Comparison of ENCODE assay signal across 20 cellular contexts in genomic region chr4:88702780-88703179, GRCh38. TPM values are rescaled to one million over a fixed set of nuclear protein-coding genes. Genes with fewer than 3 reads are reported as not detected.
A peak's percentile ranks its signal among the peaks of the same experiment; 100 is the strongest.
DNase-seq lines count a peak whose midpoint lies in the region; ATAC-seq, FAIRE-seq and TF ChIP-seq lines count a peak whose summit lies in the region.
"Had no signal": no experiment of that assay in that cellular context is flagged by ENCODE, and none has a peak within 500 bp of the region (broad histone marks: within the 10 kb centered on the region; RNA-seq: fewer than 3 reads in every experiment).

No MANE protein-coding gene starts in this region.

- no peak overlapping the region for H3K18ac ChIP-seq in IMR-90 (ENCODE audit: low read depth, low read length)

- H3K4me1 Mint-ChIP-seq in CD4-positive, alpha-beta T cell (ENCODE audit: low read depth): peaks cover 12% of the 10 kb centered on the region
- peaks cover 7 to 9% of the 10 kb centered on the region in 2 donors for H3K4me1 Mint-ChIP-seq in natural killer cell treated with Interleukin-12 subunit alpha and Interleukin-12 subunit beta and Interleukin-15 and Interleukin-18, amount 100 ng/mL, for 72 hours (ENCODE audit: low read depth in 2 of 2)

- no peak overlapping the region for H3K23ac ChIP-seq in IMR-90 (ENCODE audit: low read depth, low read length)

- H3K9me1 ChIP-seq in IMR-90 (ENCODE audit: insufficient read depth, low read length) (peaks cover 4% of the 10 kb centered on the region; the same call in 1 of the 2 replicates), K562 (ENCODE audit: control insufficient read depth, insufficient read depth, low read length) (no peaks in the 10 kb centered on the region)

- no peak overlapping the region for H3K4me3 Mint-ChIP-seq in CD4-positive, alpha-beta T cell
- H3K4me3 Mint-ChIP-seq in natural killer cell treated with Interleukin-12 subunit alpha and Interleukin-12 subunit beta and Interleukin-15 and Interleukin-18, amount 100 ng/mL, for 72 hours: no peak overlapping the region
- H3K4me3 Mint-ChIP-seq: CD4-positive, CD25-positive, alpha-beta regulatory T cell; HFFc6 had no signal

- no peak for TF ChIP-seq EP300 in K562 (IDR thresholded peaks at IDR 0.05; ENCODE audit: low read length)

- dilution Hi-C loops in IMR-90 (cut with HindIII; ENCODE audit: low sequenced_read_pairs, unreplicated experiment): no loop called here

- no peak overlapping the region for H3K27ac ChIP-seq in CD4-positive, alpha-beta T cell (ENCODE audit: low read depth, low read length)
- no peak overlapping the region for H3K27ac ChIP-seq in IMR-90 (ENCODE audit: insufficient read depth, low read length)
- no peak overlapping the region for H3K27ac ChIP-seq in K562 (ENCODE audit: extremely low read depth, low read depth, low read length)

- no peaks in the 10 kb centered on the region for H3K27me3 Mint-ChIP-seq in CD4-positive, alpha-beta T cell
- H3K27me3 Mint-ChIP-seq in natural killer cell treated with Interleukin-12 subunit alpha and Interleukin-12 subunit beta and Interleukin-15 and Interleukin-18, amount 100 ng/mL, for 72 hours: no peaks in the 10 kb centered on the region
- H3K27me3 Mint-ChIP-seq: CD4-positive, CD25-positive, alpha-beta regulatory T cell had no signal

- no peak for FAIRE-seq in K562 (lab: Jason Lieb, UNC)
- FAIRE-seq: HepG2 had no signal

- in situ Hi-C loops in IMR-90 (cut with MboI; ENCODE audit: low sequenced_read_pairs) (no loop called here), K562 (cut with MboI) (no loop called here)

- H3K36me3 ChIP-seq in IMR-90 (ENCODE audit: control insufficient read depth, insufficient read depth, low read length): no peaks in the 10 kb centered on the region; the same call in 1 of the 2 replicates
- H3K36me3 ChIP-seq in K562 (ENCODE audit: control insufficient read depth, insufficient read depth, low read length): no peaks in the 10 kb centered on the region
- H3K36me3 ChIP-seq: BE2C had no signal

- H4K20me1 ChIP-seq in IMR-90 (ENCODE audit: insufficient read depth, low read length) (no peaks in the 10 kb centered on the region), K562 (replicated peaks; ENCODE audit: control insufficient read depth, insufficient read depth, low read length) (no peaks in the 10 kb centered on the region)

- DNase-seq in CD4-positive, alpha-beta T cell: no peak
- peak; percentile 23 for DNase-seq in IMR-90
- peak; percentile 19 for DNase-seq in UCSD-AML1 (lab: John Stamatoyannopoulos, UW; ENCODE audit: unreplicated experiment)
- DNase-seq in K562 (ENCODE audit: extremely low read depth in 1 of 4, low spot score in 3 of 4): peak in 1 of 4 experiments; percentile 56
- no peak for DNase-seq in NCI-H748 treated with DMSO at 0.1 percent for 48 hours (lab: John Stamatoyannopoulos, UW)
- no peak for DNase-seq in KG1 (lab: John Stamatoyannopoulos, UW)
- no peak for DNase-seq in natural killer cell treated with Interleukin-12 subunit alpha and Interleukin-12 subunit beta and Interleukin-15 and Interleukin-18, amount 100 ng/mL, for 72 hours (ENCODE audit: low spot score)
- no peak for DNase-seq in AG08395 (ENCODE audit: low spot score)
- DNase-seq: 8988T; BE2C; C1 segment of cervical spinal cord; CD4-positive, CD25-positive, alpha-beta regulatory T cell; DMS53; DND-41; GDM1; GOT3; H7; HFFc6 had no signal

- POLR2A ChIA-PET in CD4-positive, alpha-beta T cell (lab: Charles Lee): no interaction called here
- POLR2A ChIA-PET in IMR-90 (lab: Charles Lee; ENCODE audit: unreplicated experiment): no interaction called here
- POLR2A ChIA-PET in K562 (lab: Yijun Ruan, JAX): interaction anchor here (0.6 to 0.8 kb wide), 2 partner anchors 11 to 61 kb away, joined by 3 read pairs; no protein-coding TSS in a partner anchor

- peak overlapping the region; percentile 9 for H3K27ac Mint-ChIP-seq in CD4-positive, alpha-beta T cell
- no peak overlapping the region for H3K27ac Mint-ChIP-seq in natural killer cell treated with Interleukin-12 subunit alpha and Interleukin-12 subunit beta and Interleukin-15 and Interleukin-18, amount 100 ng/mL, for 72 hours
- H3K27ac Mint-ChIP-seq: HFFc6 had no signal

- H3K4me3 ChIP-seq in IMR-90 (ENCODE audit: insufficient read depth, low read depth, low read length): no peak overlapping the region
- no peak overlapping the region for H3K4me3 ChIP-seq in K562

- CTCF ChIA-PET in CD4-positive, alpha-beta T cell (lab: Charles Lee): no interaction called here
- CTCF ChIA-PET in IMR-90 (lab: Yijun Ruan, JAX) (interaction anchor here (1.1 kb wide), 1 partner anchor 347 kb away, joined by 5 read pairs; no protein-coding TSS in a partner anchor), K562 (lab: Yijun Ruan, JAX; ENCODE audit: low intra/inter-chr PET ratio) (no interaction called here)

- TF ChIP-seq POLR2A in IMR-90 (IDR thresholded peaks at IDR 0.05; ENCODE audit: low read depth, low read length) (no peak), K562 (conservative IDR thresholded peaks at IDR 0.05) (no peak)

- TF ChIP-seq CTCF in CD4-positive, alpha-beta T cell (IDR thresholded peaks at IDR 0.05): no peak
- TF ChIP-seq CTCF in IMR-90 (conservative IDR thresholded peaks at IDR 0.05; ENCODE audit: low read depth, low read length) (no peak), K562 (IDR thresholded peaks at IDR 0.05 in 2 of 3, conservative IDR thresholded peaks at IDR 0.05 in 1 of 3; ENCODE audit: insufficient read depth in 2 of 3, low read depth in 1 of 3, low read length in 3 of 3) (no peak)

- no peak for TF ChIP-seq RAD21 in IMR-90 (IDR thresholded peaks at IDR 0.05; ENCODE audit: low read length)
- no peak for TF ChIP-seq RAD21 in K562 (CRISPR knock-in tag; conservative IDR thresholded peaks at IDR 0.05 in 1 of 2, IDR thresholded peaks at IDR 0.05 in 1 of 2)

- no peak overlapping the region for H2AK9ac ChIP-seq in IMR-90 (replicated peaks; ENCODE audit: low read depth, low read length, poor library complexity)

- intact Hi-C loops in CD4-positive, alpha-beta T cell (cut with DNase I, micrococcal nuclease): no loop called here
- intact Hi-C loops in IMR-90 (cut with micrococcal nuclease): no loop called here
- intact Hi-C loops in K562 (cut with micrococcal nuclease): loop anchor here (5.0 kb wide), 1 partner anchor 105 kb away; no protein-coding TSS in a partner anchor

- BruUV-seq in IMR-90 (replicated peaks; lab: Mats Ljungman, UMichigan) (no TSS peak), K562 (replicated peaks; lab: Mats Ljungman, UMichigan) (no TSS peak)

- H2BK5ac ChIP-seq in IMR-90 (ENCODE audit: low read depth, low read length, poor library complexity, severe bottlenecking): no peak overlapping the region

- peaks cover 86% of the 10 kb centered on the region for H3K36me3 Mint-ChIP-seq in CD4-positive, alpha-beta T cell (ENCODE audit: low read depth)
- peaks cover 9% of the 10 kb centered on the region for H3K36me3 Mint-ChIP-seq in natural killer cell treated with Interleukin-12 subunit alpha and Interleukin-12 subunit beta and Interleukin-15 and Interleukin-18, amount 100 ng/mL, for 72 hours

- H3K79me2 ChIP-seq in K562 (ENCODE audit: control insufficient read depth, insufficient read depth, low read length): no peaks in the 10 kb centered on the region

- H2AK5ac ChIP-seq in IMR-90 (ENCODE audit: low read depth, low read length): no peak overlapping the region

- no peak overlapping the region for H3K4ac ChIP-seq in IMR-90 (ENCODE audit: low read depth, low read length)

- H3K9me3 ChIP-seq in CD4-positive, alpha-beta T cell (ENCODE audit: control insufficient read depth, low read length): no peaks in the 10 kb centered on the region
- H3K9me3 ChIP-seq in IMR-90 (ENCODE audit: control insufficient read depth, insufficient read depth, low read length) (no peaks in the 10 kb centered on the region), K562 (replicated peaks; ENCODE audit: control insufficient read depth, insufficient read depth, low read depth, low read length) (no peaks in the 10 kb centered on the region)
- H3K9me3 ChIP-seq: BE2C had no signal

- no peak overlapping the region for H2BK15ac ChIP-seq in IMR-90 (ENCODE audit: low read depth, low read length)

- no peak for ATAC-seq in CD4-positive, alpha-beta T cell (ENCODE audit: poor library complexity)
- ATAC-seq in IMR-90 (ENCODE audit: low read depth): no peak
- ATAC-seq in K562: no peak
- no peak for ATAC-seq in natural killer cell treated with Interleukin-12 subunit alpha and Interleukin-12 subunit beta and Interleukin-15 and Interleukin-18, amount 100 ng/mL, for 72 hours
- ATAC-seq: HCT116, HepG2 had no signal

- H2AFZ ChIP-seq in IMR-90 (replicated peaks; ENCODE audit: low read length, poor library complexity): no peak overlapping the region
- no peak overlapping the region for H2AFZ ChIP-seq in K562 (ENCODE audit: low read depth, low read length)

- no peak overlapping the region for H2BK120ac ChIP-seq in IMR-90 (ENCODE audit: low read depth, low read length)

- H3K9ac ChIP-seq in IMR-90 (ENCODE audit: low read depth, low read length) (no peak overlapping the region), K562 (ENCODE audit: insufficient read depth in 1 of 2, low read depth in 2 of 2, low read length in 2 of 2) (no peak overlapping the region)

- no peak overlapping the region for H3K56ac ChIP-seq in IMR-90 (ENCODE audit: extremely low read depth, insufficient read depth, low read length)

- H3K79me1 ChIP-seq in IMR-90 (ENCODE audit: low read depth in 1 of 2, low read length in 2 of 2): no peaks in the 10 kb centered on the region

- peaks cover 10% of the 10 kb centered on the region for H3K4me1 ChIP-seq in IMR-90 (ENCODE audit: control insufficient read depth, insufficient read depth, low read length)
- H3K4me1 ChIP-seq in K562 (replicated peaks in 1 of 2; ENCODE audit: control insufficient read depth in 2 of 2, insufficient read depth in 2 of 2, low read length in 2 of 2): peaks cover 8 to 10% of the 10 kb centered on the region in 2 experiments; a peak in 4 of 5 replicates
- H3K4me1 ChIP-seq: BE2C had no signal

- H3K27me3 ChIP-seq in CD4-positive, alpha-beta T cell (ENCODE audit: control insufficient read depth, insufficient read depth, low read length): no peaks in the 10 kb centered on the region
- H3K27me3 ChIP-seq in IMR-90 (ENCODE audit: control insufficient read depth, insufficient read depth, low read length): no peaks in the 10 kb centered on the region
- no peaks in the 10 kb centered on the region for H3K27me3 ChIP-seq in K562 (ENCODE audit: control insufficient read depth in 2 of 2, insufficient read depth in 2 of 2, low read length in 2 of 2)
- H3K27me3 ChIP-seq: BE2C had no signal

- no peak overlapping the region for H4K8ac ChIP-seq in IMR-90 (ENCODE audit: low read depth in 2 of 2, low read length in 2 of 2)

- no peak overlapping the region for H4K91ac ChIP-seq in IMR-90 (ENCODE audit: insufficient read depth, low read depth, low read length)

- 0% methylated on average over 1 of the region's 2 CpGs; no CpG with 5 or more reads in 1 of the 2 experiments for WGBS in IMR-90 (ENCODE audit: extremely low coverage in 2 of 2, insufficient read length in 1 of 2), 2 experiments
- 0% methylated on average over 2 of the region's 2 CpGs for WGBS in K562 (ENCODE audit: insufficient coverage, low coverage, missing lambda C conversion rate)

- no peak overlapping the region for H4K5ac ChIP-seq in IMR-90 (ENCODE audit: low read depth, low read length)

- no peaks in the 10 kb centered on the region for H3K9me3 Mint-ChIP-seq in CD4-positive, alpha-beta T cell
- H3K9me3 Mint-ChIP-seq in natural killer cell treated with Interleukin-12 subunit alpha and Interleukin-12 subunit beta and Interleukin-15 and Interleukin-18, amount 100 ng/mL, for 72 hours: peaks cover 3% of the 10 kb centered on the region
- H3K9me3 Mint-ChIP-seq: CD4-positive, CD25-positive, alpha-beta regulatory T cell; HFFc6 had no signal

- H2BK20ac ChIP-seq in IMR-90 (ENCODE audit: low read depth, low read length): no peak overlapping the region

- H3K14ac ChIP-seq in IMR-90 (replicated peaks; ENCODE audit: low read depth, low read length): no peak overlapping the region

- H3K4me2 ChIP-seq in IMR-90 (ENCODE audit: low read depth, low read length) (no peak overlapping the region), K562 (ENCODE audit: insufficient read depth, low read length) (no peak overlapping the region)

RNA-seq across cellular contexts. Expression of gene NAP1L5, which starts 5.2 kb away (rescaled TPM):
- 10 to 100 TPM; 17.3 to 17.9 TPM for total RNA-seq in CD4-positive, alpha-beta T cell
- total RNA-seq in IMR-90 (2012; rRNA removed): 3.9 and 5.6 TPM in 2 replicates
- 5.3 and 6.0 TPM in 2 replicates for polyA plus RNA-seq in IMR-90 (2012; rRNA removed)
- polyA plus RNA-seq in IMR-90 (2012; cell fraction: cytosol; rRNA removed): 2.1 and 2.9 TPM in 2 replicates
- 0.71 and 2.5 TPM in 2 replicates for polyA plus RNA-seq in IMR-90 (2012; cell fraction: nucleus; rRNA removed; ENCODE audit: low replicate concordance)
- 1.1 and 3.9 TPM in 2 replicates for total RNA-seq in K562 (2011; cell fraction: chromatin; rRNA removed; ENCODE audit: low replicate concordance)
- 0.92 and 1.0 TPM in 2 replicates for total RNA-seq in K562 (2011; cell fraction: nucleolus; rRNA removed)
- total RNA-seq in K562 (2011; cell fraction: nucleoplasm; rRNA removed): 2.2 and 2.9 TPM in 2 replicates
- total RNA-seq in K562 (2014; rRNA removed): 6.5 and 7.1 TPM in 2 replicates
- total RNA-seq in K562 (2014; rRNA removed; fragmentation: Illumina TruSeq; extraction: Trizol): 7.2 and 8.0 TPM in 2 replicates
- total RNA-seq in K562 (2015; rRNA removed; fragmentation: Illumina TruSeq; extraction: Trizol): 3.8 and 4.3 TPM in 2 replicates
- total RNA-seq in K562 (2021): 5.2 and 5.4 TPM in 2 replicates
- polyA plus RNA-seq in K562 (2011; rRNA removed): 6.1 and 7.0 TPM in 2 replicates
- polyA plus RNA-seq in K562 (2011; cell fraction: cytosol; rRNA removed): 1.6 and 3.2 TPM in 2 replicates
- polyA plus RNA-seq in K562 (2011; cell fraction: nucleus; rRNA removed): 0.91 and 1.6 TPM in 2 replicates
- polyA plus RNA-seq in K562 (2012): 3.6 and 6.1 TPM in 2 replicates
- polyA plus RNA-seq in K562 (2014; fragmentation: Illumina TruSeq; extraction: Trizol): 8.9 and 9.4 TPM in 2 replicates
- 1 to 10 TPM; 2.4 to 4.3 TPM for polyA plus RNA-seq in K562 (2014; fragmentation: Nextera tagmentation; extraction: Ambion mirVana)
- 10.6 and 10.9 TPM in 2 replicates for polyA plus RNA-seq in K562 (2014; rRNA removed)
- polyA minus RNA-seq in K562 (2011; rRNA and poly(A)+ RNA removed): 3.3 and 4.4 TPM in 2 replicates
- 0.64 and 1.5 TPM in 2 replicates for polyA minus RNA-seq in K562 (2011; cell fraction: cytosol; rRNA and poly(A)+ RNA removed)
- 0.54 and 1.4 TPM in 2 replicates for polyA minus RNA-seq in K562 (2011; cell fraction: nucleus; rRNA and poly(A)+ RNA removed)
- total RNA-seq in natural killer cell treated with Interleukin-12 subunit alpha and Interleukin-12 subunit beta and Interleukin-15 and Interleukin-18, amount 100 ng/mL, for 72 hours: 1 to 10 TPM; 4.6 to 7.5 TPM

Comparison
In these comparisons a context has a peak if more than half of its experiments do, and no peak if none do; other contexts are left out.
1. DNase-seq: peak in IMR-90 (single experiment) and UCSD-AML1 (single experiment); none in CD4-positive, alpha-beta T cell (0 of 10), NCI-H748 treated with DMSO at 0.1 percent for 48 hours (single experiment), KG1 (single experiment), natural killer cell treated with Interleukin-12 subunit alpha and Interleukin-12 subunit beta and Interleukin-15 and Interleukin-18, amount 100 ng/mL, for 72 hours (single experiment) and AG08395 (single experiment).